In the genomic region with DNA sequence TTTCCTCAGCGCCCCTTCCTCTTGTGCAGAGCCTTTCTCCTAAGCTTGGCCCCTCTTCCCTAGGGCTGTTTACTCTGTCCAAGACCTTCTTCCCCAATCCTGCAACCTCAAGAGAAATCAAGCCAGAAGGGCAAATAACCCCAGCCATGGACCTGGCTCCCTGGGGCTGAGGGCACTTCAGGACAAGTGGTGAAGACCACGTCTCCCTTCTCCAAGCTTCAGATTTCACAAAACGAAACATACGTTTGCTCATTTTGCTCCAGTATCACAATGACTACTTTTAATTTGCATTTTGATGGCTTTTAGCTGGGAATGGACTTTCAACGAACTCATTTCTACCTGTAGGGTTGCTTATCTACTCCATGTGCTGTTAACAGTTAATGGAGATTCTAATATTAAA, we compare ENCODE assay signal across 27 cellular contexts.
"Had no signal": no experiment of that assay in that cellular context is flagged by ENCODE, and none has a peak within 500 bp of the region (broad histone marks: within the 10 kb centered on the region; RNA-seq: fewer than 3 reads in every experiment).

No MANE protein-coding gene starts in this region.

- H3K4me1 ChIP-seq: esophagus squamous epithelium had no signal

- DNase-seq: cortex of kidney; dorsolateral prefrontal cortex; effector memory CD4-positive, alpha-beta T cell; esophagus squamous epithelium; foreskin fibroblast; glutamatergic neuron; immature natural killer cell; kidney; left cardiac atrium; left ventricle myocardium inferior; mesenchymal stem cell; midbrain; nephron progenitor cell; posterior cingulate gyrus; spleen; stimulated activated CD4-positive, alpha-beta T cell treated with anti-CD3 and anti-CD28 coated beads, Interleukin-15, amount 100 ng/mL, for 24 hours; stimulated activated CD4-positive, alpha-beta T cell treated with anti-CD3 and anti-CD28 coated beads, Interleukin-1b, Interleukin-23, amount 100 ng/mL, for 48 hours; stimulated activated CD4-positive, alpha-beta T cell treated with anti-CD3 and anti-CD28 coated beads, Interleukin-4, amount 100 ng/mL, for 4 hours; stimulated activated naive CD4-positive, alpha-beta T cell; stomach; substantia nigra; transverse colon had no signal

- H3K27ac ChIP-seq: dorsolateral prefrontal cortex, esophagus squamous epithelium, gastroesophageal sphincter, left ventricle myocardium inferior, neutrophil, spleen, stomach, thoracic aorta, transverse colon had no signal

- H3K36me3 ChIP-seq: neutrophil, thoracic aorta had no signal

- H3K27me3 ChIP-seq: dorsolateral prefrontal cortex, esophagus squamous epithelium, gastroesophageal sphincter, neutrophil, spleen, stomach, transverse colon had no signal

- H3K9me3 ChIP-seq: neutrophil, transverse colon had no signal

- H3K27ac Mint-ChIP-seq: nephron progenitor cell had no signal

- H3K4me3 ChIP-seq: dorsolateral prefrontal cortex, esophagus squamous epithelium, gastroesophageal sphincter, left ventricle myocardium inferior, lung, spleen, stomach, thoracic aorta, transverse colon had no signal

- ATAC-seq: gastroesophageal sphincter, left cardiac atrium, sciatic nerve had no signal

- H3K4me3 Mint-ChIP-seq: immature natural killer cell, nephron progenitor cell had no signal
